15 cellular contexts compared by ENCODE assay signal in genomic region chr1:21639594-21640041, GRCh38. TPM values are rescaled to one million over a fixed set of nuclear protein-coding genes. Genes with fewer than 3 reads are reported as not detected.
DNase-seq lines count a peak whose midpoint lies in the region; ATAC-seq and TF ChIP-seq lines count a peak whose summit lies in the region.
"Had no signal": no experiment of that assay in that cellular context is flagged by ENCODE, and none has a peak within 500 bp of the region (broad histone marks: within the 10 kb centered on the region; RNA-seq: fewer than 3 reads in every experiment).

No MANE protein-coding gene starts in this region.

- H3K79me2 ChIP-seq in mesendoderm (ENCODE audit: control insufficient read depth, insufficient read depth, low read length): no peaks in the 10 kb centered on the region

- H3K27ac ChIP-seq in heart left ventricle: peak overlapping the region in 2 of 12 donors; percentile 45 to 64
- no peak overlapping the region for H3K27ac ChIP-seq in caudate nucleus (ENCODE audit: low read depth, low read length)
- peak overlapping the region; percentile 0 for H3K27ac ChIP-seq in mesendoderm (ENCODE audit: low read depth, low read length)
- H3K27ac ChIP-seq in upper lobe of left lung: peak overlapping the region; percentile 34 to 86 (median 67)
- H3K27ac ChIP-seq: coronary artery, thoracic aorta had no signal

- peak overlapping the region; percentile 9 for H2BK5ac ChIP-seq in mesendoderm (ENCODE audit: low read length)

- TF ChIP-seq CTCF in heart left ventricle (IDR thresholded peaks at IDR 0.05) (no peak), upper lobe of left lung (IDR thresholded peaks at IDR 0.05) (no peak)

- H2AK5ac ChIP-seq in mesendoderm (ENCODE audit: low read length): no peak overlapping the region

- no peak overlapping the region for H2BK120ac ChIP-seq in mesendoderm (ENCODE audit: low read depth, low read length)

- DNase-seq in left cardiac atrium (no peak), heart left ventricle (no peak), caudate nucleus (lab: John Stamatoyannopoulos, UW) (peak in 46 of 61 donors; percentile 21 to 93 (median 72)), mesendoderm (peak; percentile 78), upper lobe of left lung (no peak), NCI-H2227 (lab: John Stamatoyannopoulos, UW; ENCODE audit: unreplicated experiment) (no peak)
- no peak for DNase-seq in activated effector memory CD4-positive, alpha-beta T cell treated with anti-CD3 and anti-CD28 coated beads, Interleukin-2, amount 50 U/mL, for 16 hours
- DNase-seq: activated CD4-positive, alpha-beta T cell treated with anti-CD3 and anti-CD28 coated beads, Interleukin-2, amount 10 ng/mL, durations not matched to agents 24 days and 14 days; activated T-cell treated with anti-CD3 and anti-CD28 coated beads, Interleukin-2, amount 50 U/mL, for 24 hours; CD4-positive, alpha-beta T cell; midbrain; SIG-M5 had no signal

- TF ChIP-seq POLR2A in heart left ventricle (IDR thresholded peaks at IDR 0.05): no peak
- no peak for TF ChIP-seq POLR2A in upper lobe of left lung (IDR thresholded peaks at IDR 0.05)

- H3K9me3 ChIP-seq in heart left ventricle (no peaks in the 10 kb centered on the region), upper lobe of left lung (no peaks in the 10 kb centered on the region)
- H3K9me3 ChIP-seq: thoracic aorta had no signal

- H3K9ac ChIP-seq in mesendoderm (ENCODE audit: low read length): no peak overlapping the region

- H3K56ac ChIP-seq in mesendoderm (ENCODE audit: low read length): no peak overlapping the region

- 46 to 53% (median 50%) methylated on average over 22 to 24 of the region's 24 CpGs for WGBS in heart left ventricle, 4 donors
- WGBS in mesendoderm (ENCODE audit: extremely low coverage, insufficient coverage, low lambda C conversion rate): no CpG with 5 or more reads among the region's 24 CpGs
- 60 to 65% methylated on average over 19 to 22 of the region's 24 CpGs for WGBS in upper lobe of left lung, 2 donors

- ATAC-seq in left cardiac atrium (peak; percentile 52 to 64), heart left ventricle (no peak), upper lobe of left lung (ENCODE audit: low FRiP score in 2 of 2) (peak in 1 of 2 donors; percentile 50), GM21737 (IDR thresholded peaks at IDR 0.05; ENCODE audit: unreplicated experiment) (no peak)

- H3K4me1 ChIP-seq in heart left ventricle (peaks cover 0 to 27% (median 0%) of the 10 kb centered on the region in 12 donors), mesendoderm (ENCODE audit: control insufficient read depth, low read depth, low read length) (peaks cover 18% of the 10 kb centered on the region), upper lobe of left lung (peaks cover 0 to 12% (median 2%) of the 10 kb centered on the region in 4 donors)

- H4K8ac ChIP-seq in mesendoderm (ENCODE audit: low read depth, low read length): no peak overlapping the region

- H3K18ac ChIP-seq in mesendoderm (ENCODE audit: low read length): no peak overlapping the region

- no peaks in the 10 kb centered on the region for H3K79me1 ChIP-seq in mesendoderm (ENCODE audit: low read length)

- H3K4me2 ChIP-seq in mesendoderm (ENCODE audit: low read length): no peak overlapping the region

- no peak for TF ChIP-seq EP300 in upper lobe of left lung (IDR thresholded peaks at IDR 0.05)

- intact Hi-C loops in left cardiac atrium (cut with DNase I): no loop called here
- intact Hi-C loops in heart left ventricle (cut with DNase I): no loop called here

- H3K23ac ChIP-seq in mesendoderm (ENCODE audit: low read length): no peak overlapping the region

- H3K4ac ChIP-seq in mesendoderm (ENCODE audit: low read depth, low read length): no peak overlapping the region

- H3K4me3 ChIP-seq in heart left ventricle (no peak overlapping the region), mesendoderm (ENCODE audit: low read length) (no peak overlapping the region), upper lobe of left lung (no peak overlapping the region)
- H3K4me3 ChIP-seq: coronary artery, thoracic aorta had no signal

- H3K36me3 ChIP-seq in heart left ventricle: no peaks in the 10 kb centered on the region
- no peaks in the 10 kb centered on the region for H3K36me3 ChIP-seq in mesendoderm (ENCODE audit: control insufficient read depth, insufficient read depth, low read length)
- no peaks in the 10 kb centered on the region for H3K36me3 ChIP-seq in upper lobe of left lung
- H3K36me3 ChIP-seq: thoracic aorta had no signal

- H4K5ac ChIP-seq in mesendoderm (ENCODE audit: low read length): no peak overlapping the region

- no peak overlapping the region for H2BK15ac ChIP-seq in mesendoderm (replicated peaks; ENCODE audit: low read depth)

- H3K27me3 ChIP-seq in heart left ventricle: peaks cover 0 to 12% (median 0%) of the 10 kb centered on the region in 9 donors
- no peaks in the 10 kb centered on the region for H3K27me3 ChIP-seq in mesendoderm (ENCODE audit: insufficient read depth, low read length, poor library complexity)
- H3K27me3 ChIP-seq in upper lobe of left lung: no peaks in the 10 kb centered on the region

RNA-seq across cellular contexts. Expression of gene RAP1GAP, which starts 29.5 kb away (rescaled TPM):
- 10 to 100 TPM; 10.5 to 16.4 TPM for total RNA-seq in left cardiac atrium
- 1 to 10 TPM; 3.1 to 8.0 (median 3.8) TPM for total RNA-seq in heart left ventricle
- polyA plus RNA-seq in heart left ventricle: 1 to 10 TPM in 1 of 2 donors, under 1 TPM in 1; 0.75 to 4.1 TPM
- 8.2 TPM for polyA plus RNA-seq in mesendoderm (2013, experiment 1 of 2)
- polyA plus RNA-seq in mesendoderm (2013, experiment 2 of 2): 7.9 TPM
- total RNA-seq in upper lobe of left lung: 10 to 100 TPM; 26.9 to 65.2 (median 36.7) TPM

Comparison
In these comparisons a context has a peak if more than half of its experiments do, and no peak if none do; other contexts are left out.
1. ATAC-seq: peak in left cardiac atrium (2 of 2); none in heart left ventricle (0 of 4) and GM21737 (single experiment).
2. DNase-seq: peak in caudate nucleus (46 of 61) and mesendoderm (single experiment); none in left cardiac atrium (single experiment), heart left ventricle (0 of 5), upper lobe of left lung (0 of 2), activated effector memory CD4-positive, alpha-beta T cell treated with anti-CD3 and anti-CD28 coated beads, Interleukin-2, amount 50 U/mL, for 16 hours (single experiment) and NCI-H2227 (single experiment).